9 cellular contexts compared by ENCODE assay signal in genomic region chr7:139648617-139648932, GRCh38.
DNase-seq lines count a peak whose midpoint lies in the region; ATAC-seq and TF ChIP-seq lines count a peak whose summit lies in the region.
"Had no signal": no experiment of that assay in that cellular context is flagged by ENCODE, and none has a peak within 500 bp of the region (broad histone marks: within the 10 kb centered on the region; RNA-seq: fewer than 3 reads in every experiment).

No MANE protein-coding gene starts in this region.

- CTCF ChIA-PET in activated CD4-positive, alpha-beta memory T cell treated with anti-CD3 and anti-CD28 coated beads for 36 hours (lab: Charles Lee), result interaction anchor here (1.3 to 5.2 kb wide), 5 partner anchors 26 to 353 kb away, joined by 4 to 200 read pairs (median 10); partner anchors contain the start of gene HIPK2

- no peak overlapping the region for H3K9ac ChIP-seq in endodermal cell (ENCODE audit: extremely low read depth, low read length, poor library complexity, severe bottlenecking)

- peak overlapping the region; percentile 46 for H3K4me3 Mint-ChIP-seq in activated CD4-positive, alpha-beta memory T cell treated with anti-CD3 and anti-CD28 coated beads for 36 hours
- H3K4me3 Mint-ChIP-seq in memory B cell (peak overlapping the region; percentile 78), endodermal cell (no peak overlapping the region)

- peaks cover 46% of the 10 kb centered on the region for H3K4me1 ChIP-seq in ACC112 (ENCODE audit: control insufficient read depth, insufficient read depth, low read length, unreplicated experiment)
- H3K4me1 ChIP-seq in endodermal cell (ENCODE audit: control insufficient read depth, insufficient read depth, low read length), result peaks cover 24% of the 10 kb centered on the region

- H2AFZ ChIP-seq in ACC112 (ENCODE audit: low read length, unreplicated experiment), result no peak overlapping the region

- peaks cover 49% of the 10 kb centered on the region for H3K4me1 Mint-ChIP-seq in activated CD4-positive, alpha-beta memory T cell treated with anti-CD3 and anti-CD28 coated beads for 36 hours (ENCODE audit: low read depth)
- H3K4me1 Mint-ChIP-seq in memory B cell, result peaks cover 36% of the 10 kb centered on the region
- peaks cover 45% of the 10 kb centered on the region for H3K4me1 Mint-ChIP-seq in endodermal cell

- peak; percentile 1 for ATAC-seq in GM21423 (IDR thresholded peaks at IDR 0.05; ENCODE audit: unreplicated experiment)
- peak; percentile 4 for ATAC-seq in memory B cell (ENCODE audit: low read depth)

- WGBS in endodermal cell (ENCODE audit: insufficient coverage in 1 of 2, insufficient read length in 1 of 2), 2 experiments, result 33 to 54% methylated on average over 1 to 9 of the region's 12 CpGs

- DNase-seq in activated CD4-positive, alpha-beta memory T cell treated with anti-CD3 and anti-CD28 coated beads for 36 hours, result no peak
- no peak for DNase-seq in memory B cell (ENCODE audit: low spot score in 2 of 2)
- no peak for DNase-seq in cerebellum (ENCODE audit: low spot score)
- no peak for DNase-seq in endodermal cell
- no peak for DNase-seq in NCI-H774 (lab: John Stamatoyannopoulos, UW)
- no peak for DNase-seq in CD1c-positive myeloid dendritic cell (ENCODE audit: extremely low spot score)

- H3K9me3 ChIP-seq in endodermal cell (ENCODE audit: control insufficient read depth, low read length), result no peaks in the 10 kb centered on the region

- intact Hi-C loops in activated CD4-positive, alpha-beta memory T cell treated with anti-CD3 and anti-CD28 coated beads for 36 hours (cut with micrococcal nuclease), result loop anchor here (2.0 to 5.0 kb wide), 2 partner anchors 24 to 269 kb away; no protein-coding TSS in a partner anchor

- H3K27me3 ChIP-seq in ACC112 (ENCODE audit: insufficient read depth, low read length) (no peaks in the 10 kb centered on the region), endodermal cell (ENCODE audit: control insufficient read depth, insufficient read depth, low read length, poor library complexity, severe bottlenecking) (no peaks in the 10 kb centered on the region)

- no peaks in the 10 kb centered on the region for H3K27me3 Mint-ChIP-seq in activated CD4-positive, alpha-beta memory T cell treated with anti-CD3 and anti-CD28 coated beads for 36 hours
- H3K27me3 Mint-ChIP-seq in memory B cell, result no peaks in the 10 kb centered on the region
- H3K27me3 Mint-ChIP-seq in endodermal cell (ENCODE audit: insufficient read depth), result peaks cover 9% of the 10 kb centered on the region

- no peaks in the 10 kb centered on the region for H3K36me3 Mint-ChIP-seq in activated CD4-positive, alpha-beta memory T cell treated with anti-CD3 and anti-CD28 coated beads for 36 hours
- H3K36me3 Mint-ChIP-seq in memory B cell (peaks cover 4% of the 10 kb centered on the region), endodermal cell (ENCODE audit: low read depth) (peaks cover 23% of the 10 kb centered on the region)

- H3K9me3 Mint-ChIP-seq in activated CD4-positive, alpha-beta memory T cell treated with anti-CD3 and anti-CD28 coated beads for 36 hours, result no peaks in the 10 kb centered on the region
- H3K9me3 Mint-ChIP-seq in memory B cell (no peaks in the 10 kb centered on the region), endodermal cell (no peaks in the 10 kb centered on the region)

- no peak overlapping the region for H3K4me3 ChIP-seq in ACC112 (ENCODE audit: low read depth, low read length)
- H3K4me3 ChIP-seq in endodermal cell (ENCODE audit: low read length), result no peak overlapping the region

- H3K27ac ChIP-seq in ACC112 (ENCODE audit: low read depth, low read length) (peak overlapping the region; percentile 80), endodermal cell (ENCODE audit: low read depth, low read length) (no peak overlapping the region)
- H3K27ac ChIP-seq: epithelial cell of prostate had no signal

- POLR2A ChIA-PET in activated CD4-positive, alpha-beta memory T cell treated with anti-CD3 and anti-CD28 coated beads for 36 hours (lab: Charles Lee), result interaction anchor here (1.0 to 2.1 kb wide), 4 partner anchors 13 to 126 kb away, joined by 3 to 10 read pairs (median 5); no protein-coding TSS in a partner anchor

- H3K36me3 ChIP-seq in ACC112 (ENCODE audit: insufficient read depth, low read length) (peaks cover 11% of the 10 kb centered on the region; the same call in 1 of the 2 replicates), endodermal cell (ENCODE audit: control insufficient read depth, insufficient read depth, low read length) (peaks cover 15% of the 10 kb centered on the region)

- H3K79me2 ChIP-seq in ACC112 (ENCODE audit: control insufficient read depth, insufficient read depth, low read length, unreplicated experiment), result peaks cover 91% of the 10 kb centered on the region

- no peak for TF ChIP-seq CTCF in endodermal cell (conservative IDR thresholded peaks at IDR 0.05)

- peak overlapping the region; percentile 30 for H3K27ac Mint-ChIP-seq in activated CD4-positive, alpha-beta memory T cell treated with anti-CD3 and anti-CD28 coated beads for 36 hours
- H3K27ac Mint-ChIP-seq in memory B cell (peak overlapping the region; percentile 89), endodermal cell (no peak overlapping the region)
